ENCODE assay signal across 13 cellular contexts in the genomic region with DNA sequence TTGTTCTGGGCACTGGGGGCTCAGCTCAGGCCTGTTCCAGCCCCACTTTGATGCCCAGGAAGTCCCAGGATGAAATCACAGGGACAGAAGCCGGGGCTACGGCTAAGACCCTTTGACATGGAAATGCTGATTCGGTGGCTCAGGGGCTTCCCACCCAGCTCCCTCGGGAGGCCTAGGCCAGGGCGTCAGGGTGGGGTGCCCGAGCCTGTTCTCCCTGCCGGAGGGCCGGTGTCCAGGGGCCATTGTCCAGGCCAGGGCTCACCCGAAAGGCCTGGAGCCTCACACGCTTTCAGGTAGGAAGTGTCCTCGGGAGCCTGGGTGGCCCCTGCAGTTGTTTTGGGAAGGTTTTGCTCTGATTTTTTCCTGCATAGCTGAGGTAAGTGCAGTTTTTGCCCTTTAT. TPM values are rescaled to one million over a fixed set of nuclear protein-coding genes. Genes with fewer than 3 reads are reported as not detected.
DNase-seq lines count a peak whose midpoint lies in the region; ATAC-seq and TF ChIP-seq lines count a peak whose summit lies in the region.
"Had no signal": no experiment of that assay in that cellular context is flagged by ENCODE, and none has a peak within 500 bp of the region (broad histone marks: within the 10 kb centered on the region; RNA-seq: fewer than 3 reads in every experiment).

No MANE protein-coding gene starts in this region.

- H3K9me1 ChIP-seq in IMR-90 (ENCODE audit: insufficient read depth, low read length), result peaks cover 10% of the 10 kb centered on the region

- intact Hi-C loops in IMR-90 (cut with micrococcal nuclease) (no loop called here), posterior vena cava (cut with DNase I) (no loop called here)
- intact Hi-C loops in dendritic cell treated with granulocyte-macrophage colony-stimulating factor and Interleukin-4, amounts not matched to agents 40 ng/mL and 50 ng/mL, for 4 days (cut with micrococcal nuclease), result no loop called here

- H2BK15ac ChIP-seq in IMR-90 (ENCODE audit: low read depth, low read length), result no peak overlapping the region

- no peaks in the 10 kb centered on the region for H4K20me1 ChIP-seq in GM23338 (replicated peaks; ENCODE audit: insufficient read depth)
- H4K20me1 ChIP-seq in IMR-90 (ENCODE audit: insufficient read depth, low read length), result no peaks in the 10 kb centered on the region

- H3K9me3 ChIP-seq in IMR-90 (ENCODE audit: control insufficient read depth, insufficient read depth, low read length), result peaks cover 4% of the 10 kb centered on the region; the same call in 1 of the 2 replicates
- no peaks in the 10 kb centered on the region for H3K9me3 ChIP-seq in effector memory CD4-positive, alpha-beta T cell (ENCODE audit: control insufficient read depth, low read length)
- H3K9me3 ChIP-seq: BE2C had no signal

- in situ Hi-C loops in IMR-90 (cut with MboI; ENCODE audit: low sequenced_read_pairs), result no loop called here

- no peaks in the 10 kb centered on the region for H3F3A ChIP-seq in GM23338 (replicated peaks; ENCODE audit: low read depth)

- H4K5ac ChIP-seq in IMR-90 (ENCODE audit: low read depth, low read length), result no peak overlapping the region

- WGBS in IMR-90 (ENCODE audit: extremely low coverage in 2 of 2, insufficient read length in 1 of 2), 2 experiments, result 87% methylated on average over 3 of the region's 11 CpGs; no CpG with 5 or more reads in 1 of the 2 experiments

- H3K9me2 ChIP-seq in GM23338 (ENCODE audit: insufficient read depth), result no peaks in the 10 kb centered on the region

- peaks cover 18% of the 10 kb centered on the region for H3K27me3 Mint-ChIP-seq in GM23338 (ENCODE audit: insufficient read depth, low read depth, poor library complexity)
- H3K27me3 Mint-ChIP-seq in dendritic cell treated with granulocyte-macrophage colony-stimulating factor and Interleukin-4, amounts not matched to agents 40 ng/mL and 50 ng/mL, for 4 days, result peaks cover 54% of the 10 kb centered on the region

- DNase-seq in GM23338 (ENCODE audit: low spot score), result no peak
- no peak for DNase-seq in IMR-90
- peak; percentile 69 for DNase-seq in posterior vena cava (ENCODE audit: low spot score)
- no peak for DNase-seq in effector memory CD4-positive, alpha-beta T cell
- DNase-seq in activated T-cell treated with anti-CD3 and anti-CD28 coated beads, Interleukin-2, amount 50 U/mL, for 48 hours, result no peak
- DNase-seq: ACHN; BE2C; C1 segment of cervical spinal cord; CD4-positive, CD25-positive, alpha-beta regulatory T cell; CD8-positive, alpha-beta memory T cell; COR-L47; HCEC 1CT had no signal

- H4K8ac ChIP-seq in IMR-90 (ENCODE audit: low read depth in 2 of 2, low read length in 2 of 2), result no peak overlapping the region

- H3K27ac ChIP-seq in GM23338 (ENCODE audit: low read depth) (no peak overlapping the region), IMR-90 (ENCODE audit: insufficient read depth, low read length) (no peak overlapping the region)
- H3K27ac ChIP-seq in effector memory CD4-positive, alpha-beta T cell (ENCODE audit: insufficient read depth, low read length, poor library complexity, severe bottlenecking), result no peak overlapping the region

- H3K27me3 ChIP-seq in GM23338 (ENCODE audit: insufficient read depth) (no peaks in the 10 kb centered on the region), IMR-90 (ENCODE audit: control insufficient read depth, insufficient read depth, low read length) (peaks cover 9% of the 10 kb centered on the region; the same call in 1 of the 2 replicates)
- no peaks in the 10 kb centered on the region for H3K27me3 ChIP-seq in effector memory CD4-positive, alpha-beta T cell (replicated peaks; ENCODE audit: control insufficient read depth, insufficient read depth, low read length, poor library complexity, severe bottlenecking)
- H3K27me3 ChIP-seq: BE2C had no signal

- CTCF ChIA-PET in IMR-90 (lab: Yijun Ruan, JAX), result no interaction called here

- H3K4me1 ChIP-seq in GM23338 (ENCODE audit: insufficient read depth) (no peaks in the 10 kb centered on the region), IMR-90 (ENCODE audit: control insufficient read depth, insufficient read depth, low read length) (peaks cover 16% of the 10 kb centered on the region)
- H3K4me1 ChIP-seq in effector memory CD4-positive, alpha-beta T cell (ENCODE audit: control insufficient read depth, insufficient read depth, low read length, poor library complexity, severe bottlenecking), result no peaks in the 10 kb centered on the region

- H4K91ac ChIP-seq in IMR-90 (ENCODE audit: insufficient read depth, low read depth, low read length), result no peak overlapping the region

- dilution Hi-C loops in IMR-90 (cut with HindIII; ENCODE audit: low sequenced_read_pairs, unreplicated experiment), result no loop called here

- H3K4me3 ChIP-seq in GM23338 (no peak overlapping the region), IMR-90 (ENCODE audit: insufficient read depth, low read depth, low read length) (no peak overlapping the region)
- no peak overlapping the region for H3K4me3 ChIP-seq in effector memory CD4-positive, alpha-beta T cell (ENCODE audit: insufficient read depth, low read depth, low read length, poor library complexity, severe bottlenecking)

- no TSS peak for BruUV-seq in IMR-90 (replicated peaks; lab: Mats Ljungman, UMichigan)

- no peak for TF ChIP-seq CTCF in GM23338 (conservative IDR thresholded peaks at IDR 0.05; ENCODE audit: low read depth in 2 of 2)
- no peak for TF ChIP-seq CTCF in IMR-90 (conservative IDR thresholded peaks at IDR 0.05; ENCODE audit: low read depth, low read length)

- H3K27ac Mint-ChIP-seq in GM23338, result peak overlapping the region; percentile 84
- peak overlapping the region; percentile 48 for H3K27ac Mint-ChIP-seq in dendritic cell treated with granulocyte-macrophage colony-stimulating factor and Interleukin-4, amounts not matched to agents 40 ng/mL and 50 ng/mL, for 4 days
- H3K27ac Mint-ChIP-seq: CD4-positive, CD25-positive, alpha-beta regulatory T cell; CD8-positive, alpha-beta memory T cell had no signal

- no peaks in the 10 kb centered on the region for H3K79me2 ChIP-seq in GM23338 (replicated peaks; ENCODE audit: insufficient read depth)

- no peak overlapping the region for H2BK5ac ChIP-seq in IMR-90 (ENCODE audit: low read depth, low read length, poor library complexity, severe bottlenecking)

- peak overlapping the region; percentile 48 for H2AK9ac ChIP-seq in IMR-90 (replicated peaks; ENCODE audit: low read depth, low read length, poor library complexity)

- 0 out of 2 replicates have a peak overlapping the region, but pooled peaks have one; percentile 33 for H2AK5ac ChIP-seq in IMR-90 (ENCODE audit: low read depth, low read length)

- POLR2A ChIA-PET in IMR-90 (lab: Charles Lee; ENCODE audit: unreplicated experiment), result no interaction called here

- no peaks in the 10 kb centered on the region for H3K9me3 Mint-ChIP-seq in GM23338
- no peaks in the 10 kb centered on the region for H3K9me3 Mint-ChIP-seq in dendritic cell treated with granulocyte-macrophage colony-stimulating factor and Interleukin-4, amounts not matched to agents 40 ng/mL and 50 ng/mL, for 4 days
- H3K9me3 Mint-ChIP-seq: CD4-positive, CD25-positive, alpha-beta regulatory T cell; CD8-positive, alpha-beta memory T cell had no signal

- H3K4me1 Mint-ChIP-seq in GM23338, result peaks cover 7% of the 10 kb centered on the region
- peaks cover 55% of the 10 kb centered on the region for H3K4me1 Mint-ChIP-seq in dendritic cell treated with granulocyte-macrophage colony-stimulating factor and Interleukin-4, amounts not matched to agents 40 ng/mL and 50 ng/mL, for 4 days (ENCODE audit: low read depth)

- H3K14ac ChIP-seq in IMR-90 (replicated peaks; ENCODE audit: low read depth, low read length), result no peak overlapping the region

- no peak overlapping the region for H3K18ac ChIP-seq in IMR-90 (ENCODE audit: low read depth, low read length)

- H2BK20ac ChIP-seq in IMR-90 (ENCODE audit: low read depth, low read length), result no peak overlapping the region

- H3K56ac ChIP-seq in IMR-90 (ENCODE audit: extremely low read depth, insufficient read depth, low read length), result no peak overlapping the region

- ATAC-seq in GM23338 (peak; percentile 21), IMR-90 (ENCODE audit: low read depth) (no peak)

- H3K36me3 ChIP-seq in GM23338 (ENCODE audit: insufficient read depth) (no peaks in the 10 kb centered on the region), IMR-90 (ENCODE audit: control insufficient read depth, insufficient read depth, low read length) (no peaks in the 10 kb centered on the region)
- no peaks in the 10 kb centered on the region for H3K36me3 ChIP-seq in effector memory CD4-positive, alpha-beta T cell (ENCODE audit: control insufficient read depth, insufficient read depth, low read length)
- H3K36me3 ChIP-seq: BE2C had no signal

- H3K79me1 ChIP-seq in IMR-90 (ENCODE audit: low read depth in 1 of 2, low read length in 2 of 2), result no peaks in the 10 kb centered on the region

- no peak overlapping the region for H3K23ac ChIP-seq in IMR-90 (ENCODE audit: low read depth, low read length)

- TF ChIP-seq POLR2A in IMR-90 (IDR thresholded peaks at IDR 0.05; ENCODE audit: low read depth, low read length), result no peak

- H3K4ac ChIP-seq in IMR-90 (ENCODE audit: low read depth, low read length), result no peak overlapping the region; the same call in 1 of the 2 replicates

- H2AFZ ChIP-seq in GM23338 (no peak overlapping the region), IMR-90 (replicated peaks; ENCODE audit: low read length, poor library complexity) (no peak overlapping the region)

- no peak overlapping the region for H3K9ac ChIP-seq in IMR-90 (ENCODE audit: low read depth, low read length)

- H3K4me2 ChIP-seq in GM23338 (no peak overlapping the region), IMR-90 (ENCODE audit: low read depth, low read length) (no peak overlapping the region)

- no peak for TF ChIP-seq RAD21 in IMR-90 (IDR thresholded peaks at IDR 0.05; ENCODE audit: low read length)

- no peak overlapping the region for H3K4me3 Mint-ChIP-seq in GM23338
- no peak overlapping the region for H3K4me3 Mint-ChIP-seq in dendritic cell treated with granulocyte-macrophage colony-stimulating factor and Interleukin-4, amounts not matched to agents 40 ng/mL and 50 ng/mL, for 4 days
- H3K4me3 Mint-ChIP-seq: CD4-positive, CD25-positive, alpha-beta regulatory T cell; CD8-positive, alpha-beta memory T cell had no signal

- no peak overlapping the region for H2BK120ac ChIP-seq in IMR-90 (ENCODE audit: low read depth, low read length)

- no peaks in the 10 kb centered on the region; the same call in 2 of the 3 replicates for H3K36me3 Mint-ChIP-seq in GM23338 (ENCODE audit: low read depth)
- no peaks in the 10 kb centered on the region for H3K36me3 Mint-ChIP-seq in dendritic cell treated with granulocyte-macrophage colony-stimulating factor and Interleukin-4, amounts not matched to agents 40 ng/mL and 50 ng/mL, for 4 days (ENCODE audit: low read depth)
- H3K36me3 Mint-ChIP-seq: CD4-positive, CD25-positive, alpha-beta regulatory T cell; CD8-positive, alpha-beta memory T cell had no signal

RNA-seq across cellular contexts. Expression of gene METRNL, which starts 34.0 kb away (rescaled TPM):
- total RNA-seq in GM23338 (2014; rRNA removed; shearing (Covaris generic)), result 17.4 and 20.2 TPM in 2 replicates
- polyA plus RNA-seq in GM23338 (2016; fragmentation: Nextera tagmentation; extraction: Ambion mirVana) (12.2 and 16.1 TPM in 2 replicates), IMR-90 (2012; rRNA removed) (48.2 and 60.2 TPM in 2 replicates)
- total RNA-seq in IMR-90 (2012; rRNA removed) (17.9 and 21.4 TPM in 2 replicates), posterior vena cava (100 to 1,000 TPM in 1 of 2 donors, 10 to 100 TPM in 1; 80.5 to 101 TPM)
- polyA plus RNA-seq in IMR-90 (2012; cell fraction: cytosol; rRNA removed), result 73.7 and 167 TPM in 2 replicates
- polyA plus RNA-seq in IMR-90 (2012; cell fraction: nucleus; rRNA removed; ENCODE audit: low replicate concordance), result 50.0 and 129 TPM in 2 replicates
